Comparison of ENCODE assay signal across 2 cellular contexts in genomic region chr1:180144659-180145357, GRCh38.
TF ChIP-seq lines count a peak whose summit lies in the region.

No MANE protein-coding gene starts in this region.

TF ChIP-seq in SK-N-SH, 30 proteins besides CTCF, POLR2A, EP300 and RAD21:
- TF ChIP-seq USF2 (IDR thresholded peaks at IDR 0.05; ENCODE audit: borderline replicate concordance, low read depth, low read length), result no peak
- TF ChIP-seq GATA2 (CRISPR knock-in tag; IDR thresholded peaks at IDR 0.05), result no peak
- TF ChIP-seq RXRA (IDR thresholded peaks at IDR 0.05; ENCODE audit: borderline replicate concordance, low read depth), result no peak
- no peak for TF ChIP-seq MEF2A (IDR thresholded peaks at IDR 0.05; ENCODE audit: borderline replicate concordance, low read depth)
- TF ChIP-seq RFX5 (IDR thresholded peaks at IDR 0.05; ENCODE audit: low read length), result no peak
- no peak for TF ChIP-seq GABPA (IDR thresholded peaks at IDR 0.05; ENCODE audit: low read depth)
- no peak for TF ChIP-seq NFIC (IDR thresholded peaks at IDR 0.05; ENCODE audit: borderline replicate concordance)
- no peak for TF ChIP-seq FOSL2 (IDR thresholded peaks at IDR 0.05; ENCODE audit: borderline replicate concordance, low read depth)
- TF ChIP-seq TCF12 (IDR thresholded peaks at IDR 0.05), result no peak
- no peak for TF ChIP-seq TEAD4 (IDR thresholded peaks at IDR 0.05; ENCODE audit: borderline replicate concordance, insufficient read depth)
- TF ChIP-seq MXI1 (IDR thresholded peaks at IDR 0.05; ENCODE audit: low read depth, low read length), result no peak
- TF ChIP-seq SMC3 (IDR thresholded peaks at IDR 0.05; ENCODE audit: low read depth, low read length), result no peak
- no peak for TF ChIP-seq ZBTB33 (IDR thresholded peaks at IDR 0.05; ENCODE audit: borderline replicate concordance, low read depth)
- TF ChIP-seq FOXJ3 (CRISPR knock-in tag; IDR thresholded peaks at IDR 0.05), result no peak
- TF ChIP-seq YY1 (IDR thresholded peaks at IDR 0.05; ENCODE audit: low read depth), result no peak
- TF ChIP-seq SIN3A (IDR thresholded peaks at IDR 0.05; ENCODE audit: borderline replicate concordance, low read depth, low read length), result no peak

TF ChIP-seq in SK-N-SH treated with all-trans-retinoic acid at 6 μM for 48 hours, 23 proteins besides CTCF, POLR2A, EP300 and RAD21:
- TF ChIP-seq ZFP3 (CRISPR knock-in tag; IDR thresholded peaks at IDR 0.05), result no peak
- TF ChIP-seq POU6F1 (CRISPR knock-in tag; IDR thresholded peaks at IDR 0.05; ENCODE audit: borderline replicate concordance, low read depth), result no peak
